Comparison of ENCODE assay signal across 12 cellular contexts in genomic region chr1:232704256-232704655, GRCh38.
DNase-seq lines count a peak whose midpoint lies in the region; ATAC-seq and TF ChIP-seq lines count a peak whose summit lies in the region.
"Had no signal": no experiment of that assay in that cellular context is flagged by ENCODE, and none has a peak within 500 bp of the region (broad histone marks: within the 10 kb centered on the region; RNA-seq: fewer than 3 reads in every experiment).

No MANE protein-coding gene starts in this region.

- no TSS peak for BruUV-seq in PC-9 (replicated peaks; lab: Mats Ljungman, UMichigan)

- no peak for DNase-seq in AG04450 (ENCODE audit: low read depth, low spot score)
- DNase-seq in PC-9 = no peak
- DNase-seq in esophagus muscularis mucosa (ENCODE audit: extremely low spot score) = no peak
- DNase-seq in sigmoid colon = no peak
- no peak for DNase-seq in stimulated activated CD4-positive, alpha-beta T cell treated with anti-CD3 and anti-CD28 coated beads, Interleukin-4, amount 100 ng/mL, for 24 hours
- DNase-seq in omental fat pad (ENCODE audit: low spot score) = no peak
- DNase-seq: Karpas-422, left ventricle myocardium superior, T-cell had no signal

- no peaks in the 10 kb centered on the region for H3K79me2 ChIP-seq in PC-9 (ENCODE audit: low read depth)

- POLR2A ChIA-PET in AG04450 (lab: Yijun Ruan, JAX) = no interaction called here
- POLR2A ChIA-PET in PC-9 (lab: Charles Lee; ENCODE audit: unreplicated experiment) = no interaction called here

- CTCF ChIA-PET in AG04450 (lab: Charles Lee) (interaction anchor here (0.7 kb wide), 1 partner anchor 202 kb away, joined by 4 read pairs; no protein-coding TSS in a partner anchor), PC-9 (lab: Charles Lee) (no interaction called here)

- H3K27me3 ChIP-seq in AG04450 (ENCODE audit: control insufficient read depth, insufficient read depth, low read length) = no peaks in the 10 kb centered on the region
- no peaks in the 10 kb centered on the region for H3K27me3 ChIP-seq in PC-9 (ENCODE audit: insufficient read depth, low read depth)
- no peaks in the 10 kb centered on the region for H3K27me3 ChIP-seq in esophagus muscularis mucosa
- no peaks in the 10 kb centered on the region for H3K27me3 ChIP-seq in sigmoid colon
- H3K27me3 ChIP-seq: BLaER1 had no signal

- TF ChIP-seq POLR2A in esophagus muscularis mucosa (IDR thresholded peaks at IDR 0.05; ENCODE audit: low read depth) (no peak), sigmoid colon (IDR thresholded peaks at IDR 0.05) (no peak), GM18505 (IDR thresholded peaks at IDR 0.05; ENCODE audit: borderline replicate concordance, extremely low read depth, insufficient read depth, insufficient read length) (no peak)

- no peaks in the 10 kb centered on the region for H3K9me2 ChIP-seq in PC-9 (ENCODE audit: insufficient read depth)

- ATAC-seq in GM18505 (IDR thresholded peaks at IDR 0.05; ENCODE audit: unreplicated experiment) = no peak
- ATAC-seq in HG03439 (IDR thresholded peaks at IDR 0.05; ENCODE audit: unreplicated experiment) = no peak
- no peak for ATAC-seq in omental fat pad (ENCODE audit: low FRiP score)
- ATAC-seq: T-cell had no signal

- no peaks in the 10 kb centered on the region for H4K20me1 ChIP-seq in PC-9 (ENCODE audit: insufficient read depth)
- H4K20me1 ChIP-seq: BLaER1 had no signal

- peaks cover 12% of the 10 kb centered on the region; the same call in 1 of the 2 replicates for H3F3A ChIP-seq in PC-9 (ENCODE audit: insufficient read depth, low read depth)

- TF ChIP-seq EP300 in esophagus muscularis mucosa (IDR thresholded peaks at IDR 0.05) (no peak), sigmoid colon (IDR thresholded peaks at IDR 0.05) (no peak)

- no peak for TF ChIP-seq CTCF in AG04450 (IDR thresholded peaks at IDR 0.05; ENCODE audit: low read depth, low read length)
- no peak for TF ChIP-seq CTCF in PC-9 (conservative IDR thresholded peaks at IDR 0.05)
- no peak for TF ChIP-seq CTCF in esophagus muscularis mucosa (IDR thresholded peaks at IDR 0.05)
- TF ChIP-seq CTCF in sigmoid colon (IDR thresholded peaks at IDR 0.05) = no peak
- no peak for TF ChIP-seq CTCF in omental fat pad (IDR thresholded peaks at IDR 0.05)

- H3K36me3 ChIP-seq in PC-9 (ENCODE audit: low read depth) (no peaks in the 10 kb centered on the region), esophagus muscularis mucosa (no peaks in the 10 kb centered on the region), sigmoid colon (no peaks in the 10 kb centered on the region)
- H3K36me3 ChIP-seq: BLaER1 had no signal

- H3K4me2 ChIP-seq in PC-9 = peak overlapping the region; percentile 22
- H3K4me2 ChIP-seq: BLaER1 had no signal

- H3K9me3 ChIP-seq in AG04450 (ENCODE audit: control insufficient read depth, insufficient read depth, low read length) = no peaks in the 10 kb centered on the region; the same call in 1 of the 2 replicates
- H3K9me3 ChIP-seq in PC-9 (ENCODE audit: insufficient read depth, low read depth) = 0 out of 2 replicates have a peak, but pooled peaks cover 6% of the 10 kb centered on the region
- H3K9me3 ChIP-seq in esophagus muscularis mucosa = no peaks in the 10 kb centered on the region
- H3K9me3 ChIP-seq in sigmoid colon = no peaks in the 10 kb centered on the region

- 82% methylated on average over 2 of the region's 2 CpGs for WGBS in esophagus muscularis mucosa
- WGBS in sigmoid colon, 2 donors = 9 to 54% methylated on average over 2 of the region's 2 CpGs

- peak overlapping the region; percentile 25 for H3K27ac ChIP-seq in AG04450 (ENCODE audit: low read depth, low read length)
- no peak overlapping the region for H3K27ac ChIP-seq in PC-9
- peak overlapping the region; percentile 31 to 58 (median 52) for H3K27ac ChIP-seq in esophagus muscularis mucosa (replicated peaks in 1 of 4)
- peak overlapping the region; percentile 9 to 65 (median 60) for H3K27ac ChIP-seq in sigmoid colon
- H3K27ac ChIP-seq: BLaER1 had no signal

- intact Hi-C loops in PC-9 (cut with micrococcal nuclease; ENCODE audit: unreplicated experiment) (no loop called here), esophagus muscularis mucosa (cut with DNase I) (no loop called here), sigmoid colon (cut with DNase I) (no loop called here)

- no peak overlapping the region for H2AFZ ChIP-seq in PC-9

- H3K4me3 ChIP-seq in AG04450 (ENCODE audit: low read depth, low read length) = no peak overlapping the region
- no peak overlapping the region for H3K4me3 ChIP-seq in PC-9
- H3K4me3 ChIP-seq in esophagus muscularis mucosa = no peak overlapping the region
- no peak overlapping the region for H3K4me3 ChIP-seq in sigmoid colon
- H3K4me3 ChIP-seq: BLaER1 had no signal

- H3K4me1 ChIP-seq in PC-9 (replicated peaks; ENCODE audit: insufficient read depth) (peaks cover 21% of the 10 kb centered on the region), esophagus muscularis mucosa (peaks cover 0 to 27% (median 20%) of the 10 kb centered on the region in 4 donors), sigmoid colon (peaks cover 0 to 27% (median 17%) of the 10 kb centered on the region in 4 donors)
